Comparison of ENCODE assay signal across 8 cellular contexts in the genomic region with DNA sequence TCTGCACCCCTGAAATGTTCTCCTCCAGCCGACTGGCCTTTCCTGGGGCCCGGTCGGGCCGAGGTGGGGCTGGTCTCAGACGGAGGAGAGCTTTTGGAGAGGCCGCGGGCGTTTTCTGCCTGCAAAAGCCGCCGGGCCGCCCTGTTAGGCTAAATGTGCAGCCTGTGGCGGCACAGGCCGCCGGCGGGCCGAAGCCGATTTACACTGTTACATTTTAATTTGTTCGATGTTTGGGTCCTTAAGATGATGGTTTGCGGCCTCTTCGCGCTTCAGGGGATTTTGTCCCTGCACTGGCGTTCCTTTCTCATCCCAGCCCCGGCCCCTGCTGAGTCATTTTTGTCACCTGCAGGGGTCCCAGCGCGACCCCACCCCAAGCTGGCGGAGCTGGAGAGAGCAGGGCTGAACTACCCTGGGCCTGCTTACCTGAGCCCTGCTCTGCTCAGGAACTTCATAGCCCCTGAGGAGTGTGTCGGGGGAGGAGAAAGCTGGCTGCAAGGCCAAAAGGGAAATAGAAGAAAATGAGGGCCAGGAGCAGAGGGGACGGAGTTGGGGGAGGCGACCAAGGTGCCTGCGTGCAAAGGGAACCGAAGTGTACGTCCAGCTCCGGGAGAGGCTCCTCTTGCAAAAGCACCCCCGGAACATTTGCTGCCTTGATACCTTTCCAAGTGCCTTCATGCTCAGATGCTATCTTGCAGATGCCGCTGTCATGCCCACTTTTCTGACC. TPM values are rescaled to one million over a fixed set of nuclear protein-coding genes. Genes with fewer than 3 reads are reported as not detected.
DNase-seq lines count a peak whose midpoint lies in the region; ATAC-seq and TF ChIP-seq lines count a peak whose summit lies in the region.

No MANE protein-coding gene starts in this region.

- ATAC-seq in GM19025 (IDR thresholded peaks at IDR 0.05; ENCODE audit: low read depth, unreplicated experiment) (peak; percentile 7), activated B cell treated with CpG ODN at 0.5 μM for 24 hours (ENCODE audit: low read depth) (peak; percentile 4), GM21360 (IDR thresholded peaks at IDR 0.05; ENCODE audit: unreplicated experiment) (no peak)
- no peak for ATAC-seq in activated CD4-positive, CD25-positive, alpha-beta regulatory T cell treated with anti-CD3 and anti-CD28 coated beads, Interleukin-2, amount 50 U/mL, for 24 hours

- H3K4me3 ChIP-seq in AG04450 (ENCODE audit: low read depth, low read length) (peak overlapping the region; percentile 47), KMS-11 (IDR thresholded peaks at IDR 0.05; ENCODE audit: insufficient read depth, low read depth, low read length) (peak overlapping the region; percentile 29), fibroblast of mammary gland (ENCODE audit: control insufficient read depth, low read depth, low read length) (peak overlapping the region; percentile 55), neural progenitor cell (peak overlapping the region; percentile 61)

- H3K9me3 Mint-ChIP-seq in activated B cell treated with CpG ODN at 0.5 μM for 24 hours, result no peaks in the 10 kb centered on the region
- no peaks in the 10 kb centered on the region for H3K9me3 Mint-ChIP-seq in neural progenitor cell

- H3K79me2 ChIP-seq in KMS-11 (ENCODE audit: insufficient read depth, low read depth), result peaks cover 36% of the 10 kb centered on the region
- peaks cover 36% of the 10 kb centered on the region for H3K79me2 ChIP-seq in neural progenitor cell (ENCODE audit: low read depth)

- H3K4me1 ChIP-seq in KMS-11 (ENCODE audit: low read depth, poor library complexity, severe bottlenecking), result peaks cover 29% of the 10 kb centered on the region
- H3K4me1 ChIP-seq in neural progenitor cell, result peaks cover 39% of the 10 kb centered on the region

- H4K20me1 ChIP-seq in KMS-11 (ENCODE audit: insufficient read depth) (peaks cover 3% of the 10 kb centered on the region; the same call in 1 of the 2 replicates), neural progenitor cell (ENCODE audit: low read depth) (peaks cover 35% of the 10 kb centered on the region)

- H3K27me3 ChIP-seq in AG04450 (ENCODE audit: control insufficient read depth, insufficient read depth, low read length) (no peaks in the 10 kb centered on the region), KMS-11 (ENCODE audit: insufficient read depth, low read depth) (no peaks in the 10 kb centered on the region), neural progenitor cell (peaks cover 2% of the 10 kb centered on the region)

- H3K36me3 Mint-ChIP-seq in activated B cell treated with CpG ODN at 0.5 μM for 24 hours (ENCODE audit: low read depth), result peaks cover 13% of the 10 kb centered on the region
- peaks cover 17% of the 10 kb centered on the region for H3K36me3 Mint-ChIP-seq in neural progenitor cell

- H3K36me3 ChIP-seq in KMS-11 (ENCODE audit: insufficient read depth) (no peaks in the 10 kb centered on the region), neural progenitor cell (peaks cover 18% of the 10 kb centered on the region)

- H3K27ac ChIP-seq in AG04450 (ENCODE audit: low read depth, low read length), result peak overlapping the region; percentile 75
- peak overlapping the region; percentile 95 for H3K27ac ChIP-seq in KMS-11
- peak overlapping the region; percentile 99 for H3K27ac ChIP-seq in neural progenitor cell

- intact Hi-C loops in activated B cell treated with CpG ODN at 0.5 μM for 24 hours (cut with micrococcal nuclease), result loop anchor here (1.0 to 5.0 kb wide), 7 partner anchors 11 to 1554 kb away; a partner anchor contains a TSS

- H3K27me3 Mint-ChIP-seq in activated B cell treated with CpG ODN at 0.5 μM for 24 hours (no peaks in the 10 kb centered on the region), neural progenitor cell (ENCODE audit: insufficient read depth, low read depth) (peaks cover 8% of the 10 kb centered on the region)

- H3F3A ChIP-seq in neural progenitor cell (ENCODE audit: low read depth), result peaks cover 48% of the 10 kb centered on the region

- H3K4me1 Mint-ChIP-seq in activated B cell treated with CpG ODN at 0.5 μM for 24 hours (peaks cover 43% of the 10 kb centered on the region), neural progenitor cell (peaks cover 44% of the 10 kb centered on the region)

- TF ChIP-seq CTCF in AG04450 (IDR thresholded peaks at IDR 0.05; ENCODE audit: low read depth, low read length), result no peak
- TF ChIP-seq CTCF in KMS-11 (conservative IDR thresholded peaks at IDR 0.05; ENCODE audit: low read depth, low read length), result no peak
- TF ChIP-seq CTCF in activated B cell treated with CpG ODN at 0.5 μM for 24 hours (IDR thresholded peaks at IDR 0.05), result no peak
- no peak for TF ChIP-seq CTCF in fibroblast of mammary gland (conservative IDR thresholded peaks at IDR 0.05; ENCODE audit: control insufficient read depth, insufficient read depth, low read depth, low read length)
- TF ChIP-seq CTCF in neural progenitor cell (IDR thresholded peaks at IDR 0.05), result no peak

- H3K9me3 ChIP-seq in AG04450 (ENCODE audit: control insufficient read depth, insufficient read depth, low read length) (no peaks in the 10 kb centered on the region), neural progenitor cell (ENCODE audit: low read depth) (no peaks in the 10 kb centered on the region)

- H3K4me2 ChIP-seq in KMS-11, result peak overlapping the region; percentile 76
- H3K4me2 ChIP-seq in neural progenitor cell, result peak overlapping the region; percentile 90

- CTCF ChIA-PET in AG04450 (lab: Charles Lee), result interaction anchor here (1.1 kb wide), 1 partner anchor 175 kb away, joined by 5 read pairs; no protein-coding TSS in a partner anchor
- CTCF ChIA-PET in activated B cell treated with CpG ODN at 0.5 μM for 24 hours (lab: Charles Lee), result interaction anchor here (1.1 kb wide), 1 partner anchor 12 kb away, joined by 9 read pairs; no protein-coding TSS in a partner anchor

- peak overlapping the region; percentile 94 for H3K27ac Mint-ChIP-seq in activated B cell treated with CpG ODN at 0.5 μM for 24 hours
- H3K27ac Mint-ChIP-seq in neural progenitor cell, result peak overlapping the region; percentile 84

- H3K4me3 Mint-ChIP-seq in activated B cell treated with CpG ODN at 0.5 μM for 24 hours (peak overlapping the region; percentile 82), neural progenitor cell (peak overlapping the region; percentile 90)

- H2AFZ ChIP-seq in KMS-11 (ENCODE audit: low read depth) (peak overlapping the region; percentile 78), neural progenitor cell (replicated peaks) (peak overlapping the region; percentile 90)

- DNase-seq in AG04450 (ENCODE audit: low read depth, low spot score) (no peak), activated B cell treated with CpG ODN at 0.5 μM for 24 hours (no peak), fibroblast of mammary gland (ENCODE audit: low read depth) (no peak), neural progenitor cell (ENCODE audit: low spot score) (peak; percentile 85)

- peak overlapping the region; percentile 96 for H3K9ac ChIP-seq in KMS-11
- peak overlapping the region; percentile 64 for H3K9ac ChIP-seq in neural progenitor cell

- POLR2A ChIA-PET in AG04450 (lab: Yijun Ruan, JAX) (no interaction called here), activated B cell treated with CpG ODN at 0.5 μM for 24 hours (lab: Charles Lee) (interaction anchor here (0.8 to 4.5 kb wide), 5 partner anchors 9 to 868 kb away, joined by 3 to 51 read pairs (median 7); no protein-coding TSS in a partner anchor)

RNA-seq across cellular contexts. Expression of a gene that starts 0.9 kb away (rescaled TPM):
- 133 and 157 TPM in 2 replicates for polyA plus RNA-seq in AG04450 (2011; rRNA removed)
- polyA minus RNA-seq in AG04450 (2011; rRNA and poly(A)+ RNA removed), result 79.5 and 82.3 TPM in 2 replicates
- total RNA-seq in activated B cell treated with CpG ODN at 0.5 μM for 24 hours (97.9 and 103 TPM in 2 replicates), neural progenitor cell (ENCODE audit: low replicate concordance) (314 and 425 TPM in 2 replicates)

Comparison
In these comparisons a context has a peak if more than half of its experiments do, and no peak if none do; other contexts are left out.
1. ATAC-seq: peak in GM19025 (single experiment) and activated B cell treated with CpG ODN at 0.5 μM for 24 hours (single experiment); none in activated CD4-positive, CD25-positive, alpha-beta regulatory T cell treated with anti-CD3 and anti-CD28 coated beads, Interleukin-2, amount 50 U/mL, for 24 hours (0 of 2) and GM21360 (single experiment).
2. Peak in every context shown above with its lines, with median percentiles within 50 percentile points of each other: H3K27ac ChIP-seq and H3K4me3 ChIP-seq.